In the genomic region with DNA sequence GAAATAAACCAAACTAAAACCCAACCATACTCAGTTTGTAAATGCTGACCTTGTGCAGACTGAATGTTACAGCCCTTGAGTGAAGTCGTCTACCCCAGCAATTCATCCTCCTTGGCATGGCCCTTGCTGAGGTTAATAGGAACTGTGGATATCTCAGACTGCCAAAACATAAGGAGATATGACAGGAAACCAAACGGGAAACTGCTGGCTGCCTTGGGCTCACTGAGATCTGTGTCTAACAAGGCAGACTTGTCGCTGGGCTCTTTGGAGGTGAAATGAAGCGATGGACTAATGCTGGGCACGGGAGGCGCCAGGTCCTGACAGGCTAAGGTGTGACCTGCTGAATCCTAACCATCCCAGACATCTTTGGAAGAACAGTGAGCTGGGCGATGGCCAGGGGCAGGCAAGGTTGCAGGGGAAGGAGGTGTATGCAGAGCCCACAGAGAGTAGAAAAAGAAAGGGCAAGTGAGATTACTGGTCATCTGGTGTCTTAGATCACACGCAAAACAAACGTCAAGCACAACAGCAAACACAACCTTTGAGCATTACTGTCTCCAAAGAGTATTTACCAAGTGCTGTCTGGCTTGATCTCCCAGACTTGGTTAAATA, we compare ENCODE assay signal across 1 cellular context.
TF ChIP-seq lines count a peak whose summit lies in the region.

No MANE protein-coding gene starts in this region.

TF ChIP-seq in HepG2, 621 proteins besides CTCF, POLR2A, EP300 and RAD21 (continued from another document and continues in another):
- TF ChIP-seq, protein P1, sequence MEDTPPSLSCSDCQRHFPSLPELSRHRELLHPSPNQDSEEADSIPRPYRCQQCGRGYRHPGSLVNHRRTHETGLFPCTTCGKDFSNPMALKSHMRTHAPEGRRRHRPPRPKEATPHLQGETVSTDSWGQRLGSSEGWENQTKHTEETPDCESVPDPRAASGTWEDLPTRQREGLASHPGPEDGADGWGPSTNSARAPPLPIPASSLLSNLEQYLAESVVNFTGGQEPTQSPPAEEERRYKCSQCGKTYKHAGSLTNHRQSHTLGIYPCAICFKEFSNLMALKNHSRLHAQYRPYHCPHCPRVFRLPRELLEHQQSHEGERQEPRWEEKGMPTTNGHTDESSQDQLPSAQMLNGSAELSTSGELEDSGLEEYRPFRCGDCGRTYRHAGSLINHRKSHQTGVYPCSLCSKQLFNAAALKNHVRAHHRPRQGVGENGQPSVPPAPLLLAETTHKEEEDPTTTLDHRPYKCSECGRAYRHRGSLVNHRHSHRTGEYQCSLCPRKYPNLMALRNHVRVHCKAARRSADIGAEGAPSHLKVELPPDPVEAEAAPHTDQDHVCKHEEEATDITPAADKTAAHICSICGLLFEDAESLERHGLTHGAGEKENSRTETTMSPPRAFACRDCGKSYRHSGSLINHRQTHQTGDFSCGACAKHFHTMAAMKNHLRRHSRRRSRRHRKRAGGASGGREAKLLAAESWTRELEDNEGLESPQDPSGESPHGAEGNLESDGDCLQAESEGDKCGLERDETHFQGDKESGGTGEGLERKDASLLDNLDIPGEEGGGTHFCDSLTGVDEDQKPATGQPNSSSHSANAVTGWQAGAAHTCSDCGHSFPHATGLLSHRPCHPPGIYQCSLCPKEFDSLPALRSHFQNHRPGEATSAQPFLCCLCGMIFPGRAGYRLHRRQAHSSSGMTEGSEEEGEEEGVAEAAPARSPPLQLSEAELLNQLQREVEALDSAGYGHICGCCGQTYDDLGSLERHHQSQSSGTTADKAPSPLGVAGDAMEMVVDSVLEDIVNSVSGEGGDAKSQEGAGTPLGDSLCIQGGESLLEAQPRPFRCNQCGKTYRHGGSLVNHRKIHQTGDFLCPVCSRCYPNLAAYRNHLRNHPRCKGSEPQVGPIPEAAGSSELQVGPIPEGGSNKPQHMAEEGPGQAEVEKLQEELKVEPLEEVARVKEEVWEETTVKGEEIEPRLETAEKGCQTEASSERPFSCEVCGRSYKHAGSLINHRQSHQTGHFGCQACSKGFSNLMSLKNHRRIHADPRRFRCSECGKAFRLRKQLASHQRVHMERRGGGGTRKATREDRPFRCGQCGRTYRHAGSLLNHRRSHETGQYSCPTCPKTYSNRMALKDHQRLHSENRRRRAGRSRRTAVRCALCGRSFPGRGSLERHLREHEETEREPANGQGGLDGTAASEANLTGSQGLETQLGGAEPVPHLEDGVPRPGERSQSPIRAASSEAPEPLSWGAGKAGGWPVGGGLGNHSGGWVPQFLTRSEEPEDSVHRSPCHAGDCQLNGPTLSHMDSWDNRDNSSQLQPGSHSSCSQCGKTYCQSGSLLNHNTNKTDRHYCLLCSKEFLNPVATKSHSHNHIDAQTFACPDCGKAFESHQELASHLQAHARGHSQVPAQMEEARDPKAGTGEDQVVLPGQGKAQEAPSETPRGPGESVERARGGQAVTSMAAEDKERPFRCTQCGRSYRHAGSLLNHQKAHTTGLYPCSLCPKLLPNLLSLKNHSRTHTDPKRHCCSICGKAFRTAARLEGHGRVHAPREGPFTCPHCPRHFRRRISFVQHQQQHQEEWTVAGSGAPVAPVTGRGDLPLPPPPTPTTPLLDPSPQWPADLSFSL (CRISPR knock-in tag; IDR thresholded peaks at IDR 0.05) = peak; percentile 59; the same call in 1 of the 2 replicates
- TF ChIP-seq, protein P2, sequence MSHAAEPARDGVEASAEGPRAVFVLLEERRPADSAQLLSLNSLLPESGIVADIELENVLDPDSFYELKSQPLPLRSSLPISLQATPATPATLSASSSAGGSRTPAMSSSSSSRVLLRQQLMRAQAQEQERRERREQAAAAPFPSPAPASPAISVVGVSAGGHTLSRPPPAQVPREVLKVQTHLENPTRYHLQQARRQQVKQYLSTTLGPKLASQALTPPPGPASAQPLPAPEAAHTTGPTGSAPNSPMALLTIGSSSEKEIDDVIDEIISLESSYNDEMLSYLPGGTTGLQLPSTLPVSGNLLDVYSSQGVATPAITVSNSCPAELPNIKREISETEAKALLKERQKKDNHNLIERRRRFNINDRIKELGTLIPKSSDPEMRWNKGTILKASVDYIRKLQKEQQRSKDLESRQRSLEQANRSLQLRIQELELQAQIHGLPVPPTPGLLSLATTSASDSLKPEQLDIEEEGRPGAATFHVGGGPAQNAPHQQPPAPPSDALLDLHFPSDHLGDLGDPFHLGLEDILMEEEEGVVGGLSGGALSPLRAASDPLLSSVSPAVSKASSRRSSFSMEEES (CRISPR knock-in tag; IDR thresholded peaks at IDR 0.05) = peak; percentile 72; the same call in 1 of the 2 replicates
- no peak for TF ChIP-seq KAT2B (IDR thresholded peaks at IDR 0.05; ENCODE audit: borderline replicate concordance, low read depth, low read length)
- TF ChIP-seq, protein P3, sequence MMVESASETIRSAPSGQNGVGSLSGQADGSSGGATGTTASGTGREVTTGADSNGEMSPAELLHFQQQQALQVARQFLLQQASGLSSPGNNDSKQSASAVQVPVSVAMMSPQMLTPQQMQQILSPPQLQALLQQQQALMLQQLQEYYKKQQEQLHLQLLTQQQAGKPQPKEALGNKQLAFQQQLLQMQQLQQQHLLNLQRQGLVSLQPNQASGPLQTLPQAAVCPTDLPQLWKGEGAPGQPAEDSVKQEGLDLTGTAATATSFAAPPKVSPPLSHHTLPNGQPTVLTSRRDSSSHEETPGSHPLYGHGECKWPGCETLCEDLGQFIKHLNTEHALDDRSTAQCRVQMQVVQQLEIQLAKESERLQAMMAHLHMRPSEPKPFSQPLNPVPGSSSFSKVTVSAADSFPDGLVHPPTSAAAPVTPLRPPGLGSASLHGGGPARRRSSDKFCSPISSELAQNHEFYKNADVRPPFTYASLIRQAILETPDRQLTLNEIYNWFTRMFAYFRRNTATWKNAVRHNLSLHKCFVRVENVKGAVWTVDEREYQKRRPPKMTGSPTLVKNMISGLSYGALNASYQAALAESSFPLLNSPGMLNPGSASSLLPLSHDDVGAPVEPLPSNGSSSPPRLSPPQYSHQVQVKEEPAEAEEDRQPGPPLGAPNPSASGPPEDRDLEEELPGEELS (CRISPR knock-in tag; IDR thresholded peaks at IDR 0.05) = peak; percentile 97
- no peak for TF ChIP-seq ZNF468 (CRISPR knock-in tag; IDR thresholded peaks at IDR 0.05)
- TF ChIP-seq ZSCAN12 (CRISPR knock-in tag; IDR thresholded peaks at IDR 0.05) = no peak
- TF ChIP-seq EED (CRISPR knock-in tag; IDR thresholded peaks at IDR 0.05) = no peak
- TF ChIP-seq, protein P4, sequence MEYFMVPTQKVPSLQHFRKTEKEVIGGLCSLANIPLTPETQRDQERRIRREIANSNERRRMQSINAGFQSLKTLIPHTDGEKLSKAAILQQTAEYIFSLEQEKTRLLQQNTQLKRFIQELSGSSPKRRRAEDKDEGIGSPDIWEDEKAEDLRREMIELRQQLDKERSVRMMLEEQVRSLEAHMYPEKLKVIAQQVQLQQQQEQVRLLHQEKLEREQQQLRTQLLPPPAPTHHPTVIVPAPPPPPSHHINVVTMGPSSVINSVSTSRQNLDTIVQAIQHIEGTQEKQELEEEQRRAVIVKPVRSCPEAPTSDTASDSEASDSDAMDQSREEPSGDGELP (IDR thresholded peaks at IDR 0.05; ENCODE audit: borderline replicate concordance, low read depth) = peak; percentile 85
- no peak for TF ChIP-seq ZNF563 (CRISPR knock-in tag; IDR thresholded peaks at IDR 0.05)
- TF ChIP-seq ATRX (CRISPR knock-in tag; IDR thresholded peaks at IDR 0.05; ENCODE audit: borderline replicate concordance) = no peak
- no peak for TF ChIP-seq TBP (CRISPR knock-in tag; IDR thresholded peaks at IDR 0.05)
- no peak for TF ChIP-seq ETV6 (CRISPR knock-in tag; conservative IDR thresholded peaks at IDR 0.05)
- TF ChIP-seq, protein P5, sequence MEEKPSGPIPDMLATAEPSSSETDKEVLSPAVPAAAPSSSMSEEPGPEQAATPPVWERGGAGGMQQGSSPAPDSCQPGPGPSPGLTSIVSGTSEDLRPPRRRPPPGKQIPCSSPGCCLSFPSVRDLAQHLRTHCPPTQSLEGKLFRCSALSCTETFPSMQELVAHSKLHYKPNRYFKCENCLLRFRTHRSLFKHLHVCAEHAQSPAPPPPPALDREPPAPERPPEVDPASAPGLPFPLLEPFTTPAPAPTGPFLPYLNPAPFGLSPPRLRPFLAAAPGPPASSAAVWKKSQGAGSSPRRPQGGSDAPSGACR (CRISPR knock-in tag; IDR thresholded peaks at IDR 0.05) = 0 out of 2 replicates have a peak, but pooled peaks have one; percentile 44
- no peak for TF ChIP-seq ZNF572 (CRISPR knock-in tag; IDR thresholded peaks at IDR 0.05)
- TF ChIP-seq HDAC1 (CRISPR knock-in tag; IDR thresholded peaks at IDR 0.05) = peak; percentile 67; the same call in 1 of the 2 replicates
- peak; percentile 88 for TF ChIP-seq MIXL1 (CRISPR knock-in tag; IDR thresholded peaks at IDR 0.05)
- peak; percentile 54; the same call in 1 of the 2 replicates for TF ChIP-seq KDM2A (CRISPR knock-in tag; IDR thresholded peaks at IDR 0.05; ENCODE audit: borderline replicate concordance, low read depth)
- TF ChIP-seq CREM (IDR thresholded peaks at IDR 0.05) = peak; percentile 93
- no peak for TF ChIP-seq CREM (CRISPR knock-in tag; IDR thresholded peaks at IDR 0.05)
- TF ChIP-seq, protein P6, sequence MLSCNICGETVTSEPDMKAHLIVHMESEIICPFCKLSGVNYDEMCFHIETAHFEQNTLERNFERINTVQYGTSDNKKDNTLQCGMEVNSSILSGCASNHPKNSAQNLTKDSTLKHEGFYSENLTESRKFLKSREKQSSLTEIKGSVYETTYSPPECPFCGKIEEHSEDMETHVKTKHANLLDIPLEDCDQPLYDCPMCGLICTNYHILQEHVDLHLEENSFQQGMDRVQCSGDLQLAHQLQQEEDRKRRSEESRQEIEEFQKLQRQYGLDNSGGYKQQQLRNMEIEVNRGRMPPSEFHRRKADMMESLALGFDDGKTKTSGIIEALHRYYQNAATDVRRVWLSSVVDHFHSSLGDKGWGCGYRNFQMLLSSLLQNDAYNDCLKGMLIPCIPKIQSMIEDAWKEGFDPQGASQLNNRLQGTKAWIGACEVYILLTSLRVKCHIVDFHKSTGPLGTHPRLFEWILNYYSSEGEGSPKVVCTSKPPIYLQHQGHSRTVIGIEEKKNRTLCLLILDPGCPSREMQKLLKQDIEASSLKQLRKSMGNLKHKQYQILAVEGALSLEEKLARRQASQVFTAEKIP (CRISPR knock-in tag; IDR thresholded peaks at IDR 0.05; ENCODE audit: borderline replicate concordance) = no peak
- TF ChIP-seq ZNF501 (CRISPR knock-in tag; IDR thresholded peaks at IDR 0.05) = peak; percentile 66
- TF ChIP-seq, protein P7, sequence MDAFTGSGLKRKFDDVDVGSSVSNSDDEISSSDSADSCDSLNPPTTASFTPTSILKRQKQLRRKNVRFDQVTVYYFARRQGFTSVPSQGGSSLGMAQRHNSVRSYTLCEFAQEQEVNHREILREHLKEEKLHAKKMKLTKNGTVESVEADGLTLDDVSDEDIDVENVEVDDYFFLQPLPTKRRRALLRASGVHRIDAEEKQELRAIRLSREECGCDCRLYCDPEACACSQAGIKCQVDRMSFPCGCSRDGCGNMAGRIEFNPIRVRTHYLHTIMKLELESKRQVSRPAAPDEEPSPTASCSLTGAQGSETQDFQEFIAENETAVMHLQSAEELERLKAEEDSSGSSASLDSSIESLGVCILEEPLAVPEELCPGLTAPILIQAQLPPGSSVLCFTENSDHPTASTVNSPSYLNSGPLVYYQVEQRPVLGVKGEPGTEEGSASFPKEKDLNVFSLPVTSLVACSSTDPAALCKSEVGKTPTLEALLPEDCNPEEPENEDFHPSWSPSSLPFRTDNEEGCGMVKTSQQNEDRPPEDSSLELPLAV (CRISPR knock-in tag; conservative IDR thresholded peaks at IDR 0.05; ENCODE audit: low read depth) = no peak
- TF ChIP-seq NCOA2 (CRISPR knock-in tag; IDR thresholded peaks at IDR 0.05) = peak; percentile 94
- TF ChIP-seq, protein P8, sequence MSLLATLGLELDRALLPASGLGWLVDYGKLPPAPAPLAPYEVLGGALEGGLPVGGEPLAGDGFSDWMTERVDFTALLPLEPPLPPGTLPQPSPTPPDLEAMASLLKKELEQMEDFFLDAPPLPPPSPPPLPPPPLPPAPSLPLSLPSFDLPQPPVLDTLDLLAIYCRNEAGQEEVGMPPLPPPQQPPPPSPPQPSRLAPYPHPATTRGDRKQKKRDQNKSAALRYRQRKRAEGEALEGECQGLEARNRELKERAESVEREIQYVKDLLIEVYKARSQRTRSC (CRISPR knock-in tag; IDR thresholded peaks at IDR 0.05; ENCODE audit: low read depth) = no peak
- TF ChIP-seq TBX2 (CRISPR knock-in tag; IDR thresholded peaks at IDR 0.05; ENCODE audit: borderline replicate concordance) = no peak
- TF ChIP-seq SIX1 (CRISPR knock-in tag; IDR thresholded peaks at IDR 0.05; ENCODE audit: borderline replicate concordance) = peak; percentile 67; the same call in 1 of the 2 replicates
- no peak for TF ChIP-seq ZNF460 (CRISPR knock-in tag; IDR thresholded peaks at IDR 0.05; ENCODE audit: borderline replicate concordance)
- no peak for TF ChIP-seq ZNF484 (CRISPR knock-in tag; IDR thresholded peaks at IDR 0.05; ENCODE audit: borderline replicate concordance, low read depth)
- TF ChIP-seq HOXA5 (CRISPR knock-in tag; IDR thresholded peaks at IDR 0.05) = peak; percentile 56; the same call in 1 of the 2 replicates
- TF ChIP-seq ZNF761 (CRISPR knock-in tag; conservative IDR thresholded peaks at IDR 0.05) = no peak
- TF ChIP-seq ZZZ3 (CRISPR knock-in tag; IDR thresholded peaks at IDR 0.05; ENCODE audit: borderline replicate concordance) = no peak
- TF ChIP-seq, protein P9, sequence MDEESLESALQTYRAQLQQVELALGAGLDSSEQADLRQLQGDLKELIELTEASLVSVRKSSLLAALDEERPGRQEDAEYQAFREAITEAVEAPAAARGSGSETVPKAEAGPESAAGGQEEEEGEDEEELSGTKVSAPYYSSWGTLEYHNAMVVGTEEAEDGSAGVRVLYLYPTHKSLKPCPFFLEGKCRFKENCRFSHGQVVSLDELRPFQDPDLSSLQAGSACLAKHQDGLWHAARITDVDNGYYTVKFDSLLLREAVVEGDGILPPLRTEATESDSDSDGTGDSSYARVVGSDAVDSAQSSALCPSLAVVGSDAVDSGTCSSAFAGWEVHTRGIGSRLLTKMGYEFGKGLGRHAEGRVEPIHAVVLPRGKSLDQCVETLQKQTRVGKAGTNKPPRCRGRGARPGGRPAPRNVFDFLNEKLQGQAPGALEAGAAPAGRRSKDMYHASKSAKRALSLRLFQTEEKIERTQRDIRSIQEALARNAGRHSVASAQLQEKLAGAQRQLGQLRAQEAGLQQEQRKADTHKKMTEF (CRISPR knock-in tag; IDR thresholded peaks at IDR 0.05) = peak; percentile 82
- no peak for TF ChIP-seq ZBTB7A (CRISPR knock-in tag; IDR thresholded peaks at IDR 0.05)
